Comparison of ENCODE assay signal across 18 cellular contexts in the genomic region with DNA sequence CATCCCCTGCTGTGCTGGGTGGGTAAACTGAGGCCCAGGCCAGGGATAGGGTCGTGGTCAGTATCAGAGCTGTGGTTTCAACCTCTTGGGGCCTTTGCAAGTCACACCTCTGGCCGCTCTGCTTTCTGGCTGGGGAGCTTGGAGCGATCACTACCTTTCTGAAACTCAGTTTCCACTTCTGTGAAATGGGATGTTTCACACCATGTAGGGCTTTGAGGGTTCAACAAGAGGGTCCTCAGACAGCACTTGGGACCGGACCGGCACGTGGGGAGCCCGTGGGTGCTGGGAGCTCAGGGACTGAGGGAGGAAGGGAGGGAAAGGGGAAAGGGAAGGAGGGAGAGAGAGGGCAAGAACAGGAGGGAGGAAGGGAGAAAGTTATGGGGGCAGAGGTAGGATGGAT. TPM values are rescaled to one million over a fixed set of nuclear protein-coding genes. Genes with fewer than 3 reads are reported as not detected.
DNase-seq lines count a peak whose midpoint lies in the region; ATAC-seq and TF ChIP-seq lines count a peak whose summit lies in the region.
"Had no signal": no experiment of that assay in that cellular context is flagged by ENCODE, and none has a peak within 500 bp of the region (broad histone marks: within the 10 kb centered on the region; RNA-seq: fewer than 3 reads in every experiment).

No MANE protein-coding gene starts in this region.

- H3K9ac ChIP-seq in BLaER1, result no peak overlapping the region
- no peak overlapping the region for H3K9ac ChIP-seq in OCI-LY3 (ENCODE audit: low read length)
- no peak overlapping the region for H3K9ac ChIP-seq in PC-3 (ENCODE audit: low read length)

- H3K4me1 Mint-ChIP-seq in memory B cell, result peaks cover 15% of the 10 kb centered on the region

- no peaks in the 10 kb centered on the region for H3K27me3 Mint-ChIP-seq in memory B cell
- H3K27me3 Mint-ChIP-seq: IgD-negative memory B cell had no signal

- TF ChIP-seq CTCF in OCI-LY3 (IDR thresholded peaks at IDR 0.05; ENCODE audit: low read depth, low read length), result no peak
- TF ChIP-seq CTCF in PC-3 (conservative IDR thresholded peaks at IDR 0.05; ENCODE audit: low read depth, low read length), result no peak

- H3K9me2 ChIP-seq in PC-3 (replicated peaks; ENCODE audit: low read length), result no peaks in the 10 kb centered on the region

- no TSS peak for BruUV-seq in PC-3 (replicated peaks; lab: Mats Ljungman, UMichigan)

- H3K27me3 ChIP-seq in BLaER1 (no peaks in the 10 kb centered on the region), OCI-LY3 (ENCODE audit: low read depth, low read length) (no peaks in the 10 kb centered on the region), PC-3 (ENCODE audit: low read length) (no peaks in the 10 kb centered on the region)

- peaks cover 3% of the 10 kb centered on the region for H3K9me3 Mint-ChIP-seq in memory B cell
- H3K9me3 Mint-ChIP-seq: CD8-positive, alpha-beta T cell; IgD-negative memory B cell had no signal

- H3K27ac ChIP-seq in BLaER1, result peak overlapping the region; percentile 38
- peak overlapping the region; percentile 97 for H3K27ac ChIP-seq in OCI-LY3 (ENCODE audit: low read length)
- no peak overlapping the region for H3K27ac ChIP-seq in PC-3 (ENCODE audit: low read length)
- H3K27ac ChIP-seq: HL-60 had no signal

- H3K4me2 ChIP-seq in BLaER1, result no peak overlapping the region
- no peak overlapping the region for H3K4me2 ChIP-seq in OCI-LY3 (ENCODE audit: low read length)
- no peak overlapping the region for H3K4me2 ChIP-seq in PC-3 (ENCODE audit: low read length)

- no peaks in the 10 kb centered on the region for H3F3A ChIP-seq in PC-3 (ENCODE audit: low read length, unreplicated experiment)

- H3K9me3 ChIP-seq in BLaER1 (peaks cover 12% of the 10 kb centered on the region), OCI-LY3 (ENCODE audit: insufficient read depth, low read length) (peaks cover 12% of the 10 kb centered on the region), PC-3 (ENCODE audit: low read length) (no peaks in the 10 kb centered on the region)
- H3K9me3 ChIP-seq: HAP-1 had no signal

- intact Hi-C loops in PC-3 (cut with micrococcal nuclease), result no loop called here

- peak overlapping the region; percentile 45 for H3K27ac Mint-ChIP-seq in memory B cell
- H3K27ac Mint-ChIP-seq: CD8-positive, alpha-beta T cell; IgD-negative memory B cell had no signal

- H3K36me3 ChIP-seq in BLaER1, result peaks cover 75% of the 10 kb centered on the region
- H3K36me3 ChIP-seq in OCI-LY3 (replicated peaks; ENCODE audit: low read depth, low read length), result peaks cover 85% of the 10 kb centered on the region
- no peaks in the 10 kb centered on the region for H3K36me3 ChIP-seq in PC-3 (ENCODE audit: low read depth, low read length)
- H3K36me3 ChIP-seq: HAP-1 had no signal

- H3K4me3 ChIP-seq in BLaER1 (no peak overlapping the region), OCI-LY3 (ENCODE audit: low read length) (no peak overlapping the region), PC-3 (ENCODE audit: low read length) (no peak overlapping the region)
- H3K4me3 ChIP-seq: GM12878, HAP-1 had no signal

- CTCF ChIA-PET in PC-3 (lab: Charles Lee), result no interaction called here

- H3K4me3 Mint-ChIP-seq in memory B cell, result no peak overlapping the region
- H3K4me3 Mint-ChIP-seq: CD8-positive, alpha-beta T cell; IgD-negative memory B cell had no signal

- peaks cover 91% of the 10 kb centered on the region for H3K79me2 ChIP-seq in OCI-LY3 (ENCODE audit: low read length)
- no peaks in the 10 kb centered on the region for H3K79me2 ChIP-seq in PC-3 (ENCODE audit: low read length)

- POLR2A ChIA-PET in PC-3 (lab: Charles Lee; ENCODE audit: unreplicated experiment), result no interaction called here

- ATAC-seq in memory B cell (ENCODE audit: low read depth), result no peak
- ATAC-seq in PC-3, result no peak
- ATAC-seq: CD8-positive, alpha-beta T cell; GM12878 had no signal

- H3K4me1 ChIP-seq in BLaER1 (peaks cover 42% of the 10 kb centered on the region), OCI-LY3 (ENCODE audit: low read length) (peaks cover 36% of the 10 kb centered on the region), PC-3 (ENCODE audit: insufficient read depth, low read length) (no peaks in the 10 kb centered on the region)
- H3K4me1 ChIP-seq: HAP-1 had no signal

- no peak for DNase-seq in memory B cell (ENCODE audit: low spot score in 2 of 2)
- no peak for DNase-seq in PC-3
- no peak for DNase-seq in NCI-H2227 treated with DMSO at 0.1 percent for 48 hours (lab: John Stamatoyannopoulos, UW)
- DNase-seq in NK-92 treated with Interleukin-12 subunit alpha and Interleukin-12 subunit beta, amount 100 ng/mL, for 24 hours (lab: John Stamatoyannopoulos, UW), result no peak
- DNase-seq: ACHN; Calu3; CD8-positive, alpha-beta T cell; DMS 273 treated with DMSO at 0.1 percent for 48 hours; DMS53; DND-41; EL; KG1 had no signal

- H2AFZ ChIP-seq in OCI-LY3 (ENCODE audit: low read depth, low read length), result no peak overlapping the region
- no peak overlapping the region for H2AFZ ChIP-seq in PC-3 (ENCODE audit: low read length)

- H3K36me3 Mint-ChIP-seq in memory B cell, result peaks cover 39% of the 10 kb centered on the region
- H3K36me3 Mint-ChIP-seq: CD8-positive, alpha-beta T cell had no signal

- H4K20me1 ChIP-seq in BLaER1, result peaks cover 40% of the 10 kb centered on the region; the same call in 1 of the 2 replicates
- H4K20me1 ChIP-seq in OCI-LY3 (ENCODE audit: insufficient read depth, low read length), result peaks cover 75% of the 10 kb centered on the region
- no peaks in the 10 kb centered on the region for H4K20me1 ChIP-seq in PC-3 (ENCODE audit: low read length)

RNA-seq across cellular contexts. Expression of gene PGLS, which starts 21.1 kb away (rescaled TPM):
- total RNA-seq in PC-3 (2014; rRNA removed), result 130 and 146 TPM in 2 replicates

RNA-seq across cellular contexts. Expression of gene COLGALT1, which starts 22.9 kb away (rescaled TPM):
- total RNA-seq in PC-3 (2014; rRNA removed), result 80.7 and 98.8 TPM in 2 replicates
